9 cellular contexts compared by ENCODE assay signal in genomic region chr5:169385636-169386035, GRCh38.
"Had no signal": no experiment of that assay in that cellular context is flagged by ENCODE, and none has a peak within 500 bp of the region (broad histone marks: within the 10 kb centered on the region; RNA-seq: fewer than 3 reads in every experiment).

No MANE protein-coding gene starts in this region.

- H2AFZ ChIP-seq: GM23248 had no signal

- H3K9ac ChIP-seq: GM23248 had no signal

- H3K4me3 ChIP-seq: GM23248, HAP-1 had no signal

- ATAC-seq: HCT116, HepG2 had no signal

- H3K27ac ChIP-seq: GM23248, HL-60 had no signal

- H3K9me3 ChIP-seq: HAP-1 had no signal

- H3K4me1 ChIP-seq: HAP-1 had no signal

- H3K36me3 ChIP-seq: HAP-1 had no signal

- DNase-seq: GM23248, GOT3, H7, HFFc6, KBM-7 had no signal
